Comparison of ENCODE assay signal across 14 cellular contexts in the genomic region with DNA sequence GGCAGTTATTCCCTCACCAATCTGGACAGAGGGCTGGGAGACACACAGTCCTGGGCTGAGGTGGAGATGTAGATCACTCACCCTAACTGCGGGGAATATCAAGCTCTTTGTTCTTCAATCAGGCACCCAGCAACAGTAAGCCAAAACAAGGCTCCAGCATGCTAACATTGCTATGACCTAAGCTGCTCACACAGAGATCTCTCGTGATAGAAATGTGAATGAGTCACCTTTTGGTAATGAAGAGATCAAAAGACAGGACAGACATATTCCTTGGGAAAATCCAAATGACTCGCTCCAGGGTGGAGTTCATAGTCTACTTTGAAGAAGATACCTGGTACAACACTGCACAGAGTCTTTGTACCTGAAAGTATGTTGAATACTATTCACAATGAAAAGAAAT.
DNase-seq lines count a peak whose midpoint lies in the region; ATAC-seq and TF ChIP-seq lines count a peak whose summit lies in the region.
"Had no signal": no experiment of that assay in that cellular context is flagged by ENCODE, and none has a peak within 500 bp of the region (broad histone marks: within the 10 kb centered on the region; RNA-seq: fewer than 3 reads in every experiment).

No MANE protein-coding gene starts in this region.

- TF ChIP-seq CTCF in AG04449 (IDR thresholded peaks at IDR 0.05; ENCODE audit: insufficient read depth, low read length, missing control alignments) (no peak), HFF-Myc (IDR thresholded peaks at IDR 0.05; ENCODE audit: low read depth, low read length, missing control alignments) (no peak)

- ATAC-seq in stimulated activated naive B cell treated with anti-CD40 and anti-IgM and Interleukin-4, amounts not matched to agents 10 μg/mL and 1 μg/mL and 100 μg/mL, for 72 hours (replicated peaks): no peak
- no peak for ATAC-seq in HG03354 (IDR thresholded peaks at IDR 0.05; ENCODE audit: poor library complexity, severe bottlenecking, unreplicated experiment)

- no peaks in the 10 kb centered on the region for H3K9me3 Mint-ChIP-seq in stimulated activated naive B cell treated with anti-CD40 and anti-IgM and Interleukin-4, amounts not matched to agents 10 μg/mL and 1 μg/mL and 100 μg/mL, for 72 hours

- no peak overlapping the region for H3K4me3 Mint-ChIP-seq in stimulated activated naive B cell treated with anti-CD40 and anti-IgM and Interleukin-4, amounts not matched to agents 10 μg/mL and 1 μg/mL and 100 μg/mL, for 72 hours

- H3K27ac Mint-ChIP-seq in stimulated activated naive B cell treated with anti-CD40 and anti-IgM and Interleukin-4, amounts not matched to agents 10 μg/mL and 1 μg/mL and 100 μg/mL, for 72 hours: no peak overlapping the region

- peak; percentile 56 for DNase-seq in AG04449 (ENCODE audit: low read depth, low spot score)
- DNase-seq in HFF-Myc (ENCODE audit: extremely low read depth, low read depth): peak; percentile 39
- DNase-seq in amniotic stem cell (lab: John Stamatoyannopoulos, UW): peak; percentile 62
- peak; percentile 2 for DNase-seq in hepatic stellate cell (ENCODE audit: low spot score)
- DNase-seq in NOMO-1 treated with dmso at 0.1 percent for 144 hours (lab: John Stamatoyannopoulos, UW; ENCODE audit: unreplicated experiment): no peak
- no peak for DNase-seq in stimulated activated naive B cell treated with anti-CD40 and anti-IgM and Interleukin-4, amounts not matched to agents 10 μg/mL and 1 μg/mL and 100 μg/mL, for 72 hours
- no peak for DNase-seq in stimulated activated CD4-positive, alpha-beta T cell treated with anti-CD3 and anti-CD28 coated beads, Interleukin-4, amount 100 ng/mL, for 24 hours
- DNase-seq: activated CD4-positive, CD25-positive, alpha-beta regulatory T cell treated with anti-CD3 and anti-CD28 coated beads, Interleukin-2, amount 50 U/mL, for 72 hours; activated effector memory CD4-positive, alpha-beta T cell treated with anti-CD3 and anti-CD28 coated beads, Interleukin-2, amount 50 U/mL, for 16 hours; C1 segment of cervical spinal cord; kidney; SHP77 treated with DMSO at 0.1 percent for 48 hours; tibial artery had no signal

- H3K27me3 Mint-ChIP-seq in stimulated activated naive B cell treated with anti-CD40 and anti-IgM and Interleukin-4, amounts not matched to agents 10 μg/mL and 1 μg/mL and 100 μg/mL, for 72 hours: no peaks in the 10 kb centered on the region

- CTCF ChIA-PET in AG04449 (lab: Yijun Ruan, JAX): no interaction called here

- H3K36me3 Mint-ChIP-seq in stimulated activated naive B cell treated with anti-CD40 and anti-IgM and Interleukin-4, amounts not matched to agents 10 μg/mL and 1 μg/mL and 100 μg/mL, for 72 hours: no peaks in the 10 kb centered on the region

- POLR2A ChIA-PET in AG04449 (lab: Yijun Ruan, JAX): interaction anchor here (0.7 kb wide), 1 partner anchor 9 kb away, joined by 4 read pairs; no protein-coding TSS in a partner anchor

- H3K4me1 Mint-ChIP-seq in stimulated activated naive B cell treated with anti-CD40 and anti-IgM and Interleukin-4, amounts not matched to agents 10 μg/mL and 1 μg/mL and 100 μg/mL, for 72 hours: no peaks in the 10 kb centered on the region

- H3K4me3 ChIP-seq in AG04449 (ENCODE audit: low read depth, low read length) (no peak overlapping the region), HFF-Myc (replicated peaks; ENCODE audit: low read depth, low read length) (no peak overlapping the region)
- H3K4me3 ChIP-seq: tibial artery had no signal

Comparison
In these comparisons a context has a peak if more than half of its experiments do, and no peak if none do; other contexts are left out.
1. DNase-seq: peak in AG04449 (single experiment), HFF-Myc (single experiment), amniotic stem cell (single experiment) and hepatic stellate cell (single experiment); none in NOMO-1 treated with dmso at 0.1 percent for 144 hours (single experiment), stimulated activated naive B cell treated with anti-CD40 and anti-IgM and Interleukin-4, amounts not matched to agents 10 μg/mL and 1 μg/mL and 100 μg/mL, for 72 hours (single experiment) and stimulated activated CD4-positive, alpha-beta T cell treated with anti-CD3 and anti-CD28 coated beads, Interleukin-4, amount 100 ng/mL, for 24 hours (single experiment).